22 cellular contexts compared by ENCODE assay signal in the genomic region with DNA sequence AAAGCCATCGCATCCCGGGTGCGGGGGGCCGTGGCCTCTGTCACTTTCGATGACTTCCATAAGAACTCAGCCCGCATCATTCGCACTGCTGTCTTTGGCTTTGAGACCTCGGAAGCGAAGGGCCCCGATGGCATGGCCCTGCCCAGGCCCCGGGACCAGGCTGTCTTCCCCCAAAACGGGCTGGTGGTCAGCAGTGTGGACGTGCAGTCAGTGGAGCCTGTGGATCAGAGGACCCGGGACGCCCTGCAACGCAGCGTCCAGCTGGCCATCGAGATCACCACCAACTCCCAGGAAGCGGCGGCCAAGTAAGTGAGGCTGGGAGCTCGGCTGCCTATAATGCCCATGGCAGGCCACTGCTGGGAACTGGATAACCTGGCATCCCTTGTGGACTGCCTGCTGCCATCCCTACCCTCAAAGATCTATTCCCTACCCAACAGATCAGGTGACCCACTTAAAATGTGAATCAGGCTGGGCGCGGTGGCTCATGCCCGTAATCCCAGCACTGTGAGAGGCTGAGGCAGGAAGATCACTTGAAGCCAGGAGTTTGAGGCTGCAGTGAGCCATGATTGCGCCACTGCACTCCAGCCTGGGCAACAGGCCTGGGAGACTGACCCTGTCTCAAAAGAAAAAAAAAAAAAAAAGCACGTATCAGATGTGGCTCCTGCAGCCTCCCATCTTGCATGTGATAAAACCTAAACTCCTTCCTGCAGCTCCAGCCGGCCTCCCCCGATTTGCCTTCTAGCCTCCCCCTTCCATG. TPM values are rescaled to one million over a fixed set of nuclear protein-coding genes. Genes with fewer than 3 reads are reported as not detected.
DNase-seq lines count a peak whose midpoint lies in the region; ATAC-seq, FAIRE-seq and TF ChIP-seq lines count a peak whose summit lies in the region.
"Had no signal": no experiment of that assay in that cellular context is flagged by ENCODE, and none has a peak within 500 bp of the region (broad histone marks: within the 10 kb centered on the region; RNA-seq: fewer than 3 reads in every experiment).

No MANE protein-coding gene starts in this region.

- no peaks in the 10 kb centered on the region for H3K27me3 ChIP-seq in HepG2 (ENCODE audit: control insufficient read depth in 1 of 2, insufficient read depth in 2 of 2, low read length in 2 of 2)
- no peaks in the 10 kb centered on the region for H3K27me3 ChIP-seq in right lobe of liver
- no peaks in the 10 kb centered on the region for H3K27me3 ChIP-seq in mesenchymal stem cell (ENCODE audit: control insufficient read depth in 1 of 2, insufficient read depth in 1 of 2, low read length in 2 of 2)
- no peaks in the 10 kb centered on the region for H3K27me3 ChIP-seq in aorta (ENCODE audit: control insufficient read depth in 1 of 2, insufficient read depth in 2 of 2, low read length in 1 of 2)
- H3K27me3 ChIP-seq: Peyer's patch had no signal

- H2BK15ac ChIP-seq in mesenchymal stem cell (ENCODE audit: low read depth, poor library complexity, severe bottlenecking) = no peak overlapping the region

- no peak overlapping the region for H3K14ac ChIP-seq in mesenchymal stem cell (ENCODE audit: low read length in 2 of 2)

- H3K9me3 ChIP-seq in HepG2 (ENCODE audit: low read length) = no peaks in the 10 kb centered on the region
- no peaks in the 10 kb centered on the region for H3K9me3 ChIP-seq in right lobe of liver
- no peaks in the 10 kb centered on the region for H3K9me3 ChIP-seq in mesenchymal stem cell (ENCODE audit: control insufficient read depth, low read length)
- no peaks in the 10 kb centered on the region for H3K9me3 ChIP-seq in aorta (ENCODE audit: control insufficient read depth, low read length)
- H3K9me3 ChIP-seq: Peyer's patch had no signal

- peaks cover 30% of the 10 kb centered on the region for H3K79me1 ChIP-seq in mesenchymal stem cell (replicated peaks; ENCODE audit: low read length, poor library complexity, severe bottlenecking)

- H2AFZ ChIP-seq in HepG2 (ENCODE audit: low read length) (no peak overlapping the region), mesenchymal stem cell (ENCODE audit: low read depth, low read length) (no peak overlapping the region)

- no peak for TF ChIP-seq CTCF in HepG2 (CRISPR knock-in tag; IDR thresholded peaks at IDR 0.05)
- no peak for TF ChIP-seq CTCF in right lobe of liver (IDR thresholded peaks at IDR 0.05)

- in situ Hi-C loops in HepG2 (cut with HindIII; ENCODE audit: extremely low pct_ligation_motif_present, low pct_unique_long_range_greater_than_20kb) = no loop called here

- no peak overlapping the region for H3K4ac ChIP-seq in mesenchymal stem cell (ENCODE audit: low read depth in 1 of 2, low read length in 2 of 2)

- no peak overlapping the region for H2AK5ac ChIP-seq in mesenchymal stem cell (ENCODE audit: low read length, severe bottlenecking)

- no peak overlapping the region for H4K91ac ChIP-seq in mesenchymal stem cell (ENCODE audit: low read length)

- H4K20me1 ChIP-seq in HepG2 (ENCODE audit: insufficient read depth, low read length) = no peaks in the 10 kb centered on the region

- no peak overlapping the region for H3K23ac ChIP-seq in mesenchymal stem cell (ENCODE audit: low read length in 2 of 2)

- no peak overlapping the region for H3K18ac ChIP-seq in mesenchymal stem cell (ENCODE audit: low read depth in 1 of 2, low read length in 2 of 2)

- WGBS in HepG2 (ENCODE audit: low lambda C conversion rate) = 93% methylated on average over 27 of the region's 28 CpGs
- WGBS in right lobe of liver (ENCODE audit: insufficient coverage, low coverage, low lambda C conversion rate, missing lambda C conversion rate) = 0% methylated on average over 1 of the region's 28 CpGs
- WGBS in mesenchymal stem cell = 91% methylated on average over 28 of the region's 28 CpGs
- 91% methylated on average over 28 of the region's 28 CpGs for WGBS in aorta, 2 donors

- no TSS peak for BruUV-seq in HepG2 (replicated peaks; lab: Mats Ljungman, UMichigan)

- no peaks in the 10 kb centered on the region for H3K79me2 ChIP-seq in HepG2 (ENCODE audit: insufficient read depth, low read length)

- POLR2A ChIA-PET in HepG2 (lab: Yijun Ruan, JAX) = interaction anchor here (1.4 to 3.6 kb wide), 2 partner anchors 15 to 18 kb away, joined by 3 to 11 read pairs; no protein-coding TSS in a partner anchor

- TF ChIP-seq RAD21 in HepG2 (CRISPR knock-in tag; IDR thresholded peaks at IDR 0.05) = no peak

- H3K27ac ChIP-seq in HepG2 (ENCODE audit: extremely low read length, insufficient read depth, low read length) = no peak overlapping the region
- no peak overlapping the region for H3K27ac ChIP-seq in right lobe of liver
- no peak overlapping the region for H3K27ac ChIP-seq in mesenchymal stem cell (ENCODE audit: low read length, poor library complexity, severe bottlenecking)
- no peak overlapping the region for H3K27ac ChIP-seq in aorta (ENCODE audit: low read depth in 1 of 2, low read length in 2 of 2)
- H3K27ac ChIP-seq: Peyer's patch had no signal

- CTCF ChIA-PET in HepG2 (lab: Yijun Ruan, JAX; ENCODE audit: low intra/inter-chr PET ratio, low total read pairs) = no interaction called here

- H3K4me2 ChIP-seq in HepG2 (ENCODE audit: low read depth, low read length) (no peak overlapping the region), mesenchymal stem cell (ENCODE audit: low read length, poor library complexity, severe bottlenecking) (no peak overlapping the region)

- ATAC-seq in HepG2 (no peak), right lobe of liver (no peak), aorta (ENCODE audit: low FRiP score) (peak; percentile 34), GM21737 (IDR thresholded peaks at IDR 0.05; ENCODE audit: unreplicated experiment) (no peak)
- ATAC-seq: SK-N-SH treated with all-trans-retinoic acid at 6 μM for 48 hours had no signal

- DNase-seq in HepG2 (ENCODE audit: low spot score) (no peak), right lobe of liver (no peak), fibroblast of gingiva (ENCODE audit: low read depth) (peak; percentile 58), mesenchymal stem cell (no peak), aorta (no peak), SHP77 treated with DMSO at 0.1 percent for 48 hours (lab: John Stamatoyannopoulos, UW) (no peak)
- DNase-seq in stimulated activated naive CD4-positive, alpha-beta T cell treated with Interleukin-2 at 50 U/mL for 16 hours (lab: John Stamatoyannopoulos, UW) = no peak
- DNase-seq: activated effector memory CD4-positive, alpha-beta T cell treated with anti-CD3 and anti-CD28 coated beads, Interleukin-2, amount 50 U/mL, for 16 hours; CD4-positive, alpha-beta T cell; cortex of kidney; DMS153; midbrain; NCI-H1417 treated with DMSO at 0.1 percent for 48 hours; NCI-H82; nephron progenitor cell; Peyer's patch; T1000 had no signal

- no peak overlapping the region for H3K4me3 ChIP-seq in HepG2 (replicated peaks in 1 of 3; ENCODE audit: insufficient read depth in 1 of 3, low read depth in 2 of 3, low read length in 3 of 3)
- H3K4me3 ChIP-seq in right lobe of liver = no peak overlapping the region
- peak overlapping the region in 1 of 2 experiments; percentile 29 for H3K4me3 ChIP-seq in mesenchymal stem cell (ENCODE audit: insufficient read depth in 1 of 2, low read depth in 1 of 2, low read length in 2 of 2)
- H3K4me3 ChIP-seq in aorta (ENCODE audit: low read length in 2 of 2) = no peak overlapping the region
- H3K4me3 ChIP-seq: Peyer's patch had no signal

- H3K4me1 ChIP-seq in HepG2 (ENCODE audit: insufficient read depth, low read length) (no peaks in the 10 kb centered on the region), right lobe of liver (no peaks in the 10 kb centered on the region), mesenchymal stem cell (ENCODE audit: control insufficient read depth, insufficient read depth, low read depth, low read length) (peaks cover 1% of the 10 kb centered on the region), aorta (ENCODE audit: control insufficient read depth in 1 of 2, insufficient read depth in 2 of 2, low read length in 2 of 2) (no peaks in the 10 kb centered on the region)
- H3K4me1 ChIP-seq: Peyer's patch had no signal

- H3K36me3 ChIP-seq in HepG2 (replicated peaks in 1 of 2; ENCODE audit: control insufficient read depth in 1 of 2, insufficient read depth in 2 of 2, low read length in 2 of 2) = peaks cover 3% of the 10 kb centered on the region in 2 experiments; a peak in 2 of 5 replicates
- H3K36me3 ChIP-seq in right lobe of liver = peaks cover 0 to 45% (median 13%) of the 10 kb centered on the region in 4 donors
- H3K36me3 ChIP-seq in mesenchymal stem cell (ENCODE audit: control insufficient read depth in 1 of 2, insufficient read depth in 2 of 2, low read depth in 1 of 2, low read length in 2 of 2) = peaks cover 91 to 95% of the 10 kb centered on the region in 2 experiments
- H3K36me3 ChIP-seq in aorta (ENCODE audit: control insufficient read depth in 1 of 2, insufficient read depth in 2 of 2, low read length in 1 of 2) = peaks cover 2 to 13% of the 10 kb centered on the region in 2 donors

- no peak overlapping the region for H2BK12ac ChIP-seq in mesenchymal stem cell (ENCODE audit: low read length in 2 of 2)

- FAIRE-seq in HepG2 (lab: Jason Lieb, UNC) = no peak
- FAIRE-seq: endothelial cell of umbilical vein, HTR-8/SVneo, islet of Langerhans had no signal

- no peak overlapping the region for H4K8ac ChIP-seq in mesenchymal stem cell (ENCODE audit: low read length)

- TF ChIP-seq POLR2A in HepG2 (IDR thresholded peaks at IDR 0.05; ENCODE audit: insufficient read depth in 1 of 2, low read depth in 2 of 2, low read length in 2 of 2) (no peak), right lobe of liver (IDR thresholded peaks at IDR 0.05) (no peak)

- TF ChIP-seq EP300 in HepG2 (IDR thresholded peaks at IDR 0.05; ENCODE audit: low read depth in 2 of 2, low read length in 2 of 2) = no peak
- no peak for TF ChIP-seq EP300 in HepG2 (CRISPR knock-in tag; IDR thresholded peaks at IDR 0.05; ENCODE audit: borderline replicate concordance)

- no peak overlapping the region for H2BK120ac ChIP-seq in mesenchymal stem cell (ENCODE audit: low read depth, low read length)

- intact Hi-C loops in HepG2 (cut with micrococcal nuclease; ENCODE audit: unreplicated experiment) = no loop called here
- intact Hi-C loops in right lobe of liver (cut with DNase I) = loop anchor here in 1 of 2 donors (5.0 kb wide), 1 partner anchor 32 kb away; a partner anchor contains a TSS
- intact Hi-C loops in aorta (cut with DNase I) = loop anchor here in 1 of 2 donors (10.0 kb wide), 1 partner anchor 140 kb away; no protein-coding TSS in a partner anchor

- H3K9ac ChIP-seq in HepG2 (ENCODE audit: insufficient read depth, low read depth, low read length) (no peak overlapping the region), mesenchymal stem cell (ENCODE audit: low read length) (peak overlapping the region; percentile 38)

- H2BK5ac ChIP-seq in mesenchymal stem cell (ENCODE audit: low read depth, low read length, poor library complexity, severe bottlenecking) = no peak overlapping the region

RNA-seq across cellular contexts. Expression of a gene that starts 18.3 kb away (rescaled TPM):
- total RNA-seq in HepG2 (2016; rRNA removed; fragmentation: Illumina TruSeq; extraction: Trizol) (39.2 and 54.9 TPM in 2 replicates), right lobe of liver (10 to 100 TPM; 35.1 to 96.6 (median 58.2) TPM), aorta (10 to 100 TPM; 63.6 to 81.1 TPM)
- total RNA-seq in HepG2 (2016; cell fraction: cytosol; rRNA removed; fragmentation: Illumina TruSeq; extraction: Trizol; ENCODE audit: low read depth) = 23.3 and 32.6 TPM in 2 replicates
- total RNA-seq in HepG2 (2016; cell fraction: insoluble cytoplasmic fraction; rRNA removed; fragmentation: Illumina TruSeq; extraction: Trizol) = 43.4 and 55.7 TPM in 2 replicates
- total RNA-seq in HepG2 (2016; cell fraction: membrane; rRNA removed; fragmentation: Illumina TruSeq; extraction: Trizol) = 45.8 and 63.4 TPM in 2 replicates
- total RNA-seq in HepG2 (2016; cell fraction: nucleus; rRNA removed; fragmentation: Illumina TruSeq; extraction: Trizol) = 32.9 and 36.1 TPM in 2 replicates
- polyA plus RNA-seq in HepG2 (2011; rRNA removed) (97.5 and 109 TPM in 2 replicates), aorta (10 to 100 TPM; 60.9 to 98.0 TPM)
- 106 and 126 TPM in 2 replicates for polyA plus RNA-seq in HepG2 (2011; cell fraction: cytosol; rRNA removed)
- polyA plus RNA-seq in HepG2 (2011; cell fraction: nucleus; rRNA removed) = 59.6 and 70.3 TPM in 2 replicates
- 53.5 and 77.9 TPM in 2 replicates for polyA plus RNA-seq in HepG2 (2012)
- 28.1 and 42.6 TPM in 2 replicates for polyA plus RNA-seq in HepG2 (2016; cell fraction: cytosol; fragmentation: Illumina TruSeq; extraction: Trizol; ENCODE audit: low read depth)
- polyA plus RNA-seq in HepG2 (2016; cell fraction: insoluble cytoplasmic fraction; fragmentation: Illumina TruSeq; extraction: Trizol; ENCODE audit: low read depth) = 49.9 and 51.9 TPM in 2 replicates
- 49.0 and 62.7 TPM in 2 replicates for polyA plus RNA-seq in HepG2 (2016; cell fraction: membrane; fragmentation: Illumina TruSeq; extraction: Trizol; ENCODE audit: low read depth)
- polyA plus RNA-seq in HepG2 (2016; cell fraction: nucleus; fragmentation: Illumina TruSeq; extraction: Trizol; ENCODE audit: insufficient read depth, low read depth) = 63.3 and 67.6 TPM in 2 replicates
- 98.0 and 109 TPM in 2 replicates for polyA minus RNA-seq in HepG2 (2011; rRNA and poly(A)+ RNA removed; ENCODE audit: low replicate concordance)
- 39.7 and 49.2 TPM in 2 replicates for polyA minus RNA-seq in HepG2 (2011; cell fraction: cytosol; rRNA and poly(A)+ RNA removed)
- 15.5 and 25.5 TPM in 2 replicates for polyA minus RNA-seq in HepG2 (2011; cell fraction: nucleus; rRNA and poly(A)+ RNA removed)
- 68.9 TPM for polyA plus RNA-seq in mesenchymal stem cell (2013, experiment 1 of 2)
- polyA plus RNA-seq in mesenchymal stem cell (2013, experiment 2 of 2) = 66.3 TPM

RNA-seq across cellular contexts. Expression of a gene that starts 24.5 kb away (rescaled TPM):
- total RNA-seq in HepG2 (2016; rRNA removed; fragmentation: Illumina TruSeq; extraction: Trizol) (22.0 and 22.9 TPM in 2 replicates), right lobe of liver (100 to 1,000 TPM in 2 of 6 experiments, 10 to 100 TPM in 4; 37.4 to 112 (median 77.8) TPM), aorta (100 to 1,000 TPM; 138 to 184 TPM)
- 3.2 and 3.6 TPM in 2 replicates for total RNA-seq in HepG2 (2016; cell fraction: cytosol; rRNA removed; fragmentation: Illumina TruSeq; extraction: Trizol; ENCODE audit: low read depth)
- 15.3 and 24.2 TPM in 2 replicates for total RNA-seq in HepG2 (2016; cell fraction: insoluble cytoplasmic fraction; rRNA removed; fragmentation: Illumina TruSeq; extraction: Trizol)
- 7.2 and 7.3 TPM in 2 replicates for total RNA-seq in HepG2 (2016; cell fraction: membrane; rRNA removed; fragmentation: Illumina TruSeq; extraction: Trizol)
- 15.6 and 17.1 TPM in 2 replicates for total RNA-seq in HepG2 (2016; cell fraction: nucleus; rRNA removed; fragmentation: Illumina TruSeq; extraction: Trizol)
- polyA plus RNA-seq in HepG2 (2011; rRNA removed) (43.5 and 65.5 TPM in 2 replicates), aorta (100 to 1,000 TPM in 1 of 2 donors, 10 to 100 TPM in 1; 76.8 to 186 TPM)
- polyA plus RNA-seq in HepG2 (2011; cell fraction: cytosol; rRNA removed) = 24.9 and 28.2 TPM in 2 replicates
- polyA plus RNA-seq in HepG2 (2011; cell fraction: nucleus; rRNA removed) = 68.9 and 74.4 TPM in 2 replicates
- polyA plus RNA-seq in HepG2 (2012) = 36.4 and 37.1 TPM in 2 replicates
- 2.1 TPM in 2 replicates for polyA plus RNA-seq in HepG2 (2016; cell fraction: cytosol; fragmentation: Illumina TruSeq; extraction: Trizol; ENCODE audit: low read depth)
- 14.5 and 16.2 TPM in 2 replicates for polyA plus RNA-seq in HepG2 (2016; cell fraction: insoluble cytoplasmic fraction; fragmentation: Illumina TruSeq; extraction: Trizol; ENCODE audit: low read depth)
- 4.3 and 4.9 TPM in 2 replicates for polyA plus RNA-seq in HepG2 (2016; cell fraction: membrane; fragmentation: Illumina TruSeq; extraction: Trizol; ENCODE audit: low read depth)
- 18.7 and 20.9 TPM in 2 replicates for polyA plus RNA-seq in HepG2 (2016; cell fraction: nucleus; fragmentation: Illumina TruSeq; extraction: Trizol; ENCODE audit: insufficient read depth, low read depth)
- polyA minus RNA-seq in HepG2 (2011; rRNA and poly(A)+ RNA removed; ENCODE audit: low replicate concordance) = 233 and 295 TPM in 2 replicates
- polyA minus RNA-seq in HepG2 (2011; cell fraction: cytosol; rRNA and poly(A)+ RNA removed) = 33.9 and 42.5 TPM in 2 replicates
- polyA minus RNA-seq in HepG2 (2011; cell fraction: nucleus; rRNA and poly(A)+ RNA removed) = 41.5 and 62.7 TPM in 2 replicates
- polyA plus RNA-seq in mesenchymal stem cell (2013, experiment 1 of 2) = 148 TPM
- polyA plus RNA-seq in mesenchymal stem cell (2013, experiment 2 of 2) = 142 TPM

RNA-seq across cellular contexts. Expression of a gene that starts 28.8 kb away (rescaled TPM):
- total RNA-seq in HepG2 (2016; rRNA removed; fragmentation: Illumina TruSeq; extraction: Trizol) = 66.4 and 74.5 TPM in 2 replicates
- 27.0 and 29.8 TPM in 2 replicates for total RNA-seq in HepG2 (2016; cell fraction: cytosol; rRNA removed; fragmentation: Illumina TruSeq; extraction: Trizol; ENCODE audit: low read depth)
- total RNA-seq in HepG2 (2016; cell fraction: insoluble cytoplasmic fraction; rRNA removed; fragmentation: Illumina TruSeq; extraction: Trizol) = 66.8 and 70.4 TPM in 2 replicates
- total RNA-seq in HepG2 (2016; cell fraction: membrane; rRNA removed; fragmentation: Illumina TruSeq; extraction: Trizol) = 60.2 and 69.2 TPM in 2 replicates
- 26.7 and 29.3 TPM in 2 replicates for total RNA-seq in HepG2 (2016; cell fraction: nucleus; rRNA removed; fragmentation: Illumina TruSeq; extraction: Trizol)
- polyA plus RNA-seq in HepG2 (2011; rRNA removed) = 9.8 and 9.9 TPM in 2 replicates
- polyA plus RNA-seq in HepG2 (2011; cell fraction: cytosol; rRNA removed) = 8.4 and 11.4 TPM in 2 replicates
- polyA plus RNA-seq in HepG2 (2011; cell fraction: nucleus; rRNA removed) = 21.8 and 24.6 TPM in 2 replicates
- polyA plus RNA-seq in HepG2 (2012) = 18.6 and 19.8 TPM in 2 replicates
- polyA plus RNA-seq in HepG2 (2016; cell fraction: cytosol; fragmentation: Illumina TruSeq; extraction: Trizol; ENCODE audit: low read depth) = 35.6 and 42.4 TPM in 2 replicates
- polyA plus RNA-seq in HepG2 (2016; cell fraction: insoluble cytoplasmic fraction; fragmentation: Illumina TruSeq; extraction: Trizol; ENCODE audit: low read depth) = 77.4 and 82.7 TPM in 2 replicates
- 57.3 and 67.2 TPM in 2 replicates for polyA plus RNA-seq in HepG2 (2016; cell fraction: membrane; fragmentation: Illumina TruSeq; extraction: Trizol; ENCODE audit: low read depth)
- polyA plus RNA-seq in HepG2 (2016; cell fraction: nucleus; fragmentation: Illumina TruSeq; extraction: Trizol; ENCODE audit: insufficient read depth, low read depth) = 45.2 and 52.8 TPM in 2 replicates
- 5.5 and 6.5 TPM in 2 replicates for polyA minus RNA-seq in HepG2 (2011; rRNA and poly(A)+ RNA removed; ENCODE audit: low replicate concordance)
- 4.8 and 9.2 TPM in 2 replicates for polyA minus RNA-seq in HepG2 (2011; cell fraction: cytosol; rRNA and poly(A)+ RNA removed)
- 15.1 and 19.6 TPM in 2 replicates for polyA minus RNA-seq in HepG2 (2011; cell fraction: nucleus; rRNA and poly(A)+ RNA removed)
- 10 to 100 TPM in 5 of 6 experiments, 1 to 10 TPM in 1; 8.5 to 26.1 (median 11.5) TPM for total RNA-seq in right lobe of liver
- polyA plus RNA-seq in mesenchymal stem cell (2013, experiment 1 of 2) = 16.9 TPM
- 17.5 TPM for polyA plus RNA-seq in mesenchymal stem cell (2013, experiment 2 of 2)
- total RNA-seq in aorta = 10 to 100 TPM; 14.9 to 29.7 TPM
- polyA plus RNA-seq in aorta = 10 to 100 TPM; 24.2 to 85.3 TPM

RNA-seq across cellular contexts. Expression of a gene that starts 32.8 kb away (rescaled TPM):
- total RNA-seq in HepG2 (2016; rRNA removed; fragmentation: Illumina TruSeq; extraction: Trizol) (0.11 and 0.51 TPM in 2 replicates), right lobe of liver (under 1 TPM in 4 of 6 experiments, not detected in 2; 0.15 to 0.98 (median 0.51) TPM), aorta (10 to 100 TPM; 10.9 to 30.6 TPM)
- not detected in 2 replicates for total RNA-seq in HepG2 (2016; cell fraction: cytosol; rRNA removed; fragmentation: Illumina TruSeq; extraction: Trizol; ENCODE audit: low read depth)
- total RNA-seq in HepG2 (2016; cell fraction: insoluble cytoplasmic fraction; rRNA removed; fragmentation: Illumina TruSeq; extraction: Trizol) = 0.76 TPM in 1 of 2 replicates, not detected in the other
- 0.28 TPM in 1 of 2 replicates, not detected in the other for total RNA-seq in HepG2 (2016; cell fraction: membrane; rRNA removed; fragmentation: Illumina TruSeq; extraction: Trizol)
- total RNA-seq in HepG2 (2016; cell fraction: nucleus; rRNA removed; fragmentation: Illumina TruSeq; extraction: Trizol) = 1.1 and 1.4 TPM in 2 replicates
- polyA plus RNA-seq in HepG2 (2011; rRNA removed) (1.1 and 1.8 TPM in 2 replicates), aorta (10 to 100 TPM in 1 of 2 donors, 1 to 10 TPM in 1; 5.3 to 36.6 TPM)
- 0.31 and 0.38 TPM in 2 replicates for polyA plus RNA-seq in HepG2 (2011; cell fraction: cytosol; rRNA removed)
- polyA plus RNA-seq in HepG2 (2011; cell fraction: nucleus; rRNA removed) = 16.2 and 16.5 TPM in 2 replicates
- polyA plus RNA-seq in HepG2 (2012) = 1.6 and 1.7 TPM in 2 replicates
- polyA plus RNA-seq in HepG2 (2016; cell fraction: cytosol; fragmentation: Illumina TruSeq; extraction: Trizol; ENCODE audit: low read depth) = 0.08 TPM in 1 of 2 replicates, not detected in the other
- 0.11 and 0.41 TPM in 2 replicates for polyA plus RNA-seq in HepG2 (2016; cell fraction: insoluble cytoplasmic fraction; fragmentation: Illumina TruSeq; extraction: Trizol; ENCODE audit: low read depth)
- 0.07 and 0.15 TPM in 2 replicates for polyA plus RNA-seq in HepG2 (2016; cell fraction: membrane; fragmentation: Illumina TruSeq; extraction: Trizol; ENCODE audit: low read depth)
- polyA plus RNA-seq in HepG2 (2016; cell fraction: nucleus; fragmentation: Illumina TruSeq; extraction: Trizol; ENCODE audit: insufficient read depth, low read depth) = 3.5 and 3.7 TPM in 2 replicates
- polyA minus RNA-seq in HepG2 (2011; rRNA and poly(A)+ RNA removed; ENCODE audit: low replicate concordance) = 0.07 and 0.56 TPM in 2 replicates
- polyA minus RNA-seq in HepG2 (2011; cell fraction: cytosol; rRNA and poly(A)+ RNA removed) = not detected in 2 replicates
- 1.5 and 2.4 TPM in 2 replicates for polyA minus RNA-seq in HepG2 (2011; cell fraction: nucleus; rRNA and poly(A)+ RNA removed)
- polyA plus RNA-seq in mesenchymal stem cell (2013, experiment 1 of 2) = 3.8 TPM
- 4.1 TPM for polyA plus RNA-seq in mesenchymal stem cell (2013, experiment 2 of 2)

RNA-seq across cellular contexts. Expression of a gene that starts 38.4 kb away (rescaled TPM):
- total RNA-seq in HepG2 (2016; rRNA removed; fragmentation: Illumina TruSeq; extraction: Trizol) (229 and 277 TPM in 2 replicates), right lobe of liver (100 to 1,000 TPM in 1 of 6 experiments, 10 to 100 TPM in 5; 42.9 to 106 (median 60.7) TPM), aorta (100 to 1,000 TPM; 109 to 127 TPM)
- total RNA-seq in HepG2 (2016; cell fraction: cytosol; rRNA removed; fragmentation: Illumina TruSeq; extraction: Trizol; ENCODE audit: low read depth) = 423 and 431 TPM in 2 replicates
- total RNA-seq in HepG2 (2016; cell fraction: insoluble cytoplasmic fraction; rRNA removed; fragmentation: Illumina TruSeq; extraction: Trizol) = 196 and 286 TPM in 2 replicates
- 825 and 837 TPM in 2 replicates for total RNA-seq in HepG2 (2016; cell fraction: membrane; rRNA removed; fragmentation: Illumina TruSeq; extraction: Trizol)
- 134 and 167 TPM in 2 replicates for total RNA-seq in HepG2 (2016; cell fraction: nucleus; rRNA removed; fragmentation: Illumina TruSeq; extraction: Trizol)
- polyA plus RNA-seq in HepG2 (2011; rRNA removed) (203 and 255 TPM in 2 replicates), aorta (100 to 1,000 TPM; 112 to 121 TPM)
- polyA plus RNA-seq in HepG2 (2011; cell fraction: cytosol; rRNA removed) = 164 and 235 TPM in 2 replicates
- polyA plus RNA-seq in HepG2 (2011; cell fraction: nucleus; rRNA removed) = 242 and 334 TPM in 2 replicates
- polyA plus RNA-seq in HepG2 (2012) = 301 and 452 TPM in 2 replicates
- polyA plus RNA-seq in HepG2 (2016; cell fraction: cytosol; fragmentation: Illumina TruSeq; extraction: Trizol; ENCODE audit: low read depth) = 608 and 677 TPM in 2 replicates
- 287 and 420 TPM in 2 replicates for polyA plus RNA-seq in HepG2 (2016; cell fraction: insoluble cytoplasmic fraction; fragmentation: Illumina TruSeq; extraction: Trizol; ENCODE audit: low read depth)
- polyA plus RNA-seq in HepG2 (2016; cell fraction: membrane; fragmentation: Illumina TruSeq; extraction: Trizol; ENCODE audit: low read depth) = 1,001 and 1,210 TPM in 2 replicates
- 330 and 379 TPM in 2 replicates for polyA plus RNA-seq in HepG2 (2016; cell fraction: nucleus; fragmentation: Illumina TruSeq; extraction: Trizol; ENCODE audit: insufficient read depth, low read depth)
- 512 and 628 TPM in 2 replicates for polyA minus RNA-seq in HepG2 (2011; rRNA and poly(A)+ RNA removed; ENCODE audit: low replicate concordance)
- 217 and 237 TPM in 2 replicates for polyA minus RNA-seq in HepG2 (2011; cell fraction: cytosol; rRNA and poly(A)+ RNA removed)
- 59.9 and 60.5 TPM in 2 replicates for polyA minus RNA-seq in HepG2 (2011; cell fraction: nucleus; rRNA and poly(A)+ RNA removed)
- 89.1 TPM for polyA plus RNA-seq in mesenchymal stem cell (2013, experiment 1 of 2)
- 90.3 TPM for polyA plus RNA-seq in mesenchymal stem cell (2013, experiment 2 of 2)
